Comparison of ENCODE assay signal across 13 cellular contexts in genomic region chr4:142473218-142473959, GRCh38.
DNase-seq lines count a peak whose midpoint lies in the region; ATAC-seq and TF ChIP-seq lines count a peak whose summit lies in the region.
"Had no signal": no experiment of that assay in that cellular context is flagged by ENCODE, and none has a peak within 500 bp of the region (broad histone marks: within the 10 kb centered on the region; RNA-seq: fewer than 3 reads in every experiment).

No MANE protein-coding gene starts in this region.

- H3K4me3 Mint-ChIP-seq in neural crest cell, result no peak overlapping the region
- H3K4me3 Mint-ChIP-seq: activated CD8-positive, alpha-beta memory T cell treated with anti-CD3 and anti-CD28 coated beads, Interleukin-2, amount 10 ng/mL, durations not matched to agents 7 days and 5 days; CD8-positive, alpha-beta memory T cell had no signal

- ATAC-seq in HG03196 (IDR thresholded peaks at IDR 0.05; ENCODE audit: unreplicated experiment) (no peak), GM18907 (IDR thresholded peaks at IDR 0.05; ENCODE audit: unreplicated experiment) (no peak)
- ATAC-seq: activated CD8-positive, alpha-beta memory T cell treated with anti-CD3 and anti-CD28 coated beads, Interleukin-2, amount 10 ng/mL, durations not matched to agents 7 days and 5 days had no signal

- no peaks in the 10 kb centered on the region for H3K9me3 Mint-ChIP-seq in neural crest cell
- H3K9me3 Mint-ChIP-seq: CD8-positive, alpha-beta memory T cell had no signal

- H3K9me3 ChIP-seq in MM.1S (replicated peaks; ENCODE audit: insufficient read depth, low read length), result no peaks in the 10 kb centered on the region
- H3K9me3 ChIP-seq: HAP-1, prostate gland had no signal

- no peaks in the 10 kb centered on the region for H3K79me2 ChIP-seq in MM.1S (ENCODE audit: low read length)

- no peaks in the 10 kb centered on the region for H3K9me2 ChIP-seq in MM.1S (replicated peaks; ENCODE audit: insufficient read depth, low read length)

- peak overlapping the region; percentile 92 for H3K4me2 ChIP-seq in MM.1S (ENCODE audit: low read depth, low read length)

- H2AFZ ChIP-seq in MM.1S (ENCODE audit: low read length), result peak overlapping the region; percentile 48; the same call in 1 of the 2 replicates

- H3K4me1 ChIP-seq in MM.1S (ENCODE audit: low read length), result peaks cover 28% of the 10 kb centered on the region
- H3K4me1 ChIP-seq: HAP-1, prostate gland had no signal

- no peaks in the 10 kb centered on the region for H3K36me3 ChIP-seq in MM.1S (replicated peaks; ENCODE audit: insufficient read depth, low read length)
- H3K36me3 ChIP-seq: HAP-1, prostate gland had no signal

- peak overlapping the region; percentile 73 for H3K27ac Mint-ChIP-seq in neural crest cell (ENCODE audit: unreplicated experiment)
- H3K27ac Mint-ChIP-seq: activated CD8-positive, alpha-beta memory T cell treated with anti-CD3 and anti-CD28 coated beads, Interleukin-2, amount 10 ng/mL, durations not matched to agents 7 days and 5 days had no signal

- no peaks in the 10 kb centered on the region for H3K27me3 ChIP-seq in MM.1S (replicated peaks; ENCODE audit: insufficient read depth, low read length)

- in situ Hi-C loops in Caki2 (cut with HindIII; ENCODE audit: low pct_unique_long_range_greater_than_20kb, low sequenced_read_pairs), result no loop called here

- H3K27ac ChIP-seq in MM.1S (ENCODE audit: low read length), result peak overlapping the region; percentile 80; the same call in 1 of the 2 replicates
- H3K27ac ChIP-seq: prostate gland had no signal

- H3K9ac ChIP-seq in MM.1S (ENCODE audit: low read length), result no peak overlapping the region

- H3K4me3 ChIP-seq in MM.1S (ENCODE audit: low read length), result peak overlapping the region; percentile 34; the same call in 1 of the 2 replicates
- H3K4me3 ChIP-seq: HAP-1, prostate gland had no signal

- H3K27me3 Mint-ChIP-seq in neural crest cell (ENCODE audit: low read depth), result no peaks in the 10 kb centered on the region
- H3K27me3 Mint-ChIP-seq: activated CD8-positive, alpha-beta memory T cell treated with anti-CD3 and anti-CD28 coated beads, Interleukin-2, amount 10 ng/mL, durations not matched to agents 7 days and 5 days; CD8-positive, alpha-beta memory T cell had no signal

- H3K36me3 Mint-ChIP-seq in neural crest cell (ENCODE audit: low read depth), result no peaks in the 10 kb centered on the region
- H3K36me3 Mint-ChIP-seq: activated CD8-positive, alpha-beta memory T cell treated with anti-CD3 and anti-CD28 coated beads, Interleukin-2, amount 10 ng/mL, durations not matched to agents 7 days and 5 days; CD8-positive, alpha-beta memory T cell had no signal

- peaks cover 22% of the 10 kb centered on the region for H3F3A ChIP-seq in MM.1S (ENCODE audit: insufficient read depth, low read length)

- DNase-seq in Caki2 (ENCODE audit: low read depth) (peak; percentile 47), MM.1S (no peak), dermis microvascular lymphatic vessel endothelial cell (ENCODE audit: low read depth in 2 of 2) (peak; percentile 56 to 93), neural crest cell (ENCODE audit: low read depth, low spot score) (no peak), amniotic stem cell (lab: John Stamatoyannopoulos, UW) (no peak)
- DNase-seq in activated effector memory CD4-positive, alpha-beta T cell treated with anti-CD3 and anti-CD28 coated beads, Interleukin-2, amount 50 U/mL, for 16 hours, result no peak
- DNase-seq: activated CD8-positive, alpha-beta memory T cell treated with anti-CD3 and anti-CD28 coated beads, Interleukin-2, amount 10 ng/mL, durations not matched to agents 7 days and 5 days; CD8-positive, alpha-beta memory T cell; NCI-H2107 had no signal

- no peaks in the 10 kb centered on the region for H4K20me1 ChIP-seq in MM.1S (ENCODE audit: insufficient read depth, low read length)

- TF ChIP-seq CTCF in MM.1S (IDR thresholded peaks at IDR 0.05; ENCODE audit: low read length) (no peak), neural crest cell (conservative IDR thresholded peaks at IDR 0.05) (no peak)

- no peaks in the 10 kb centered on the region for H3K4me1 Mint-ChIP-seq in neural crest cell

Comparison
In these comparisons a context has a peak if more than half of its experiments do, and no peak if none do; other contexts are left out.
1. DNase-seq: peak in Caki2 (single experiment) and dermis microvascular lymphatic vessel endothelial cell (2 of 2); none in MM.1S (single experiment), neural crest cell (single experiment), activated effector memory CD4-positive, alpha-beta T cell treated with anti-CD3 and anti-CD28 coated beads, Interleukin-2, amount 50 U/mL, for 16 hours (single experiment) and amniotic stem cell (single experiment).